Comparison of ENCODE assay signal across 7 cellular contexts in genomic region chr7:101288439-101288838, GRCh38.
"Had no signal": no experiment of that assay in that cellular context is flagged by ENCODE, and none has a peak within 500 bp of the region (broad histone marks: within the 10 kb centered on the region; RNA-seq: fewer than 3 reads in every experiment).

No MANE protein-coding gene starts in this region.

- H3K27ac ChIP-seq: HL-60 had no signal

- FAIRE-seq: H54 had no signal

- DNase-seq: GOT3, H9, HCEC 1CT, HFFc6, KG1 had no signal
